Comparison of ENCODE assay signal across 17 cellular contexts in the genomic region with DNA sequence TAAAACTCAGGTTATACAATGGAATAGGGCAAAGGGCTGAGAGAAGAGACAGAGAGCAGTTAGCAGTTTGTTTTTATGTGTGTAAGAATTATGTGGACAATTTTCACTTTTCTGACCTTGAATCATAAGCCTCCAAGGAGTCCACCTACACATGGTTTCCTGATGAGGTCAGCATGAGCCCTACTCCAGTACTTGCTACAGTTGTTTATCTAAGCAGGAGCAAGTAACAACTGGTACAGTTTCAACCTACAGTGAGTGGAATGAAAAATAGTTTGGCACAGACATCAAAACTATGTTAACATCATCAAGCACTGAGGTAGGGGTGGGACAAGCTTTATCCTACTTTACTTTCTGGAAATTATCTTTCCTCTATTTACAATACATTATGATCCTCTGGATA.
DNase-seq lines count a peak whose midpoint lies in the region; ATAC-seq, FAIRE-seq and TF ChIP-seq lines count a peak whose summit lies in the region.
"Had no signal": no experiment of that assay in that cellular context is flagged by ENCODE, and none has a peak within 500 bp of the region (broad histone marks: within the 10 kb centered on the region; RNA-seq: fewer than 3 reads in every experiment).

No MANE protein-coding gene starts in this region.

- TF ChIP-seq EP300 in HepG2 (IDR thresholded peaks at IDR 0.05; ENCODE audit: low read depth in 2 of 2, low read length in 2 of 2) (no peak), HepG2 (CRISPR knock-in tag; IDR thresholded peaks at IDR 0.05; ENCODE audit: borderline replicate concordance) (no peak)

- no peaks in the 10 kb centered on the region for H4K20me1 ChIP-seq in PC-3 (ENCODE audit: low read length)
- H4K20me1 ChIP-seq in osteoblast (ENCODE audit: insufficient read depth, low read length), result no peaks in the 10 kb centered on the region
- no peaks in the 10 kb centered on the region for H4K20me1 ChIP-seq in HepG2 (ENCODE audit: insufficient read depth, low read length)

- H3K9ac ChIP-seq in PC-3 (ENCODE audit: low read length) (no peak overlapping the region), HepG2 (ENCODE audit: insufficient read depth, low read depth, low read length) (no peak overlapping the region)
- H3K9ac ChIP-seq: KMS-11 had no signal

- CTCF ChIA-PET in PC-3 (lab: Charles Lee) (no interaction called here), HepG2 (lab: Yijun Ruan, JAX; ENCODE audit: low intra/inter-chr PET ratio, low total read pairs) (no interaction called here)

- BruUV-seq in PC-3 (replicated peaks; lab: Mats Ljungman, UMichigan), result no TSS peak
- BruUV-seq in HepG2 (replicated peaks; lab: Mats Ljungman, UMichigan), result no TSS peak

- H3K4me3 ChIP-seq in PC-3 (ENCODE audit: low read length) (no peak overlapping the region), osteoblast (ENCODE audit: insufficient read depth, low read length) (no peak overlapping the region), HepG2 (replicated peaks in 1 of 3; ENCODE audit: insufficient read depth in 1 of 3, low read depth in 2 of 3, low read length in 3 of 3) (no peak overlapping the region), heart left ventricle (no peak overlapping the region)
- H3K4me3 ChIP-seq: colonic mucosa, Peyer's patch had no signal

- H3K79me2 ChIP-seq in PC-3 (ENCODE audit: low read length) (no peaks in the 10 kb centered on the region), osteoblast (ENCODE audit: insufficient read depth, low read length) (no peaks in the 10 kb centered on the region), HepG2 (ENCODE audit: insufficient read depth, low read length) (no peaks in the 10 kb centered on the region)

- FAIRE-seq in HepG2 (lab: Jason Lieb, UNC), result no peak

- ATAC-seq in PC-3 (peak; percentile 86), HepG2 (no peak), heart left ventricle (no peak)

- H3K27me3 ChIP-seq in PC-3 (ENCODE audit: low read length), result no peaks in the 10 kb centered on the region
- no peaks in the 10 kb centered on the region for H3K27me3 ChIP-seq in osteoblast (ENCODE audit: insufficient read depth, low read length)
- H3K27me3 ChIP-seq in HepG2 (ENCODE audit: control insufficient read depth in 1 of 2, insufficient read depth in 2 of 2, low read length in 2 of 2), result no peaks in the 10 kb centered on the region
- no peaks in the 10 kb centered on the region for H3K27me3 ChIP-seq in heart left ventricle
- H3K27me3 ChIP-seq: colonic mucosa, Peyer's patch had no signal

- H3K27ac ChIP-seq in PC-3 (ENCODE audit: low read length) (no peak overlapping the region), osteoblast (ENCODE audit: low read depth, low read length) (no peak overlapping the region), HepG2 (ENCODE audit: extremely low read length, insufficient read depth, low read length) (no peak overlapping the region), heart left ventricle (no peak overlapping the region)
- H3K27ac ChIP-seq: colonic mucosa, KMS-11, Peyer's patch had no signal

- in situ Hi-C loops in HepG2 (cut with HindIII; ENCODE audit: extremely low pct_ligation_motif_present, low pct_unique_long_range_greater_than_20kb), result no loop called here

- H3F3A ChIP-seq in PC-3 (ENCODE audit: low read length, unreplicated experiment), result no peaks in the 10 kb centered on the region

- no peak for TF ChIP-seq RAD21 in HepG2 (CRISPR knock-in tag; IDR thresholded peaks at IDR 0.05)

- H2AFZ ChIP-seq in PC-3 (ENCODE audit: low read length) (no peak overlapping the region), osteoblast (ENCODE audit: low read length) (no peak overlapping the region), HepG2 (ENCODE audit: low read length) (no peak overlapping the region)

- H3K4me2 ChIP-seq in PC-3 (ENCODE audit: low read length), result peak overlapping the region; percentile 20; the same call in 1 of the 2 replicates
- peak overlapping the region; percentile 15 for H3K4me2 ChIP-seq in osteoblast (ENCODE audit: insufficient read depth, low read length)
- no peak overlapping the region for H3K4me2 ChIP-seq in HepG2 (ENCODE audit: low read depth, low read length)
- H3K4me2 ChIP-seq: KMS-11 had no signal

- no peaks in the 10 kb centered on the region for H3K9me3 ChIP-seq in PC-3 (ENCODE audit: low read length)
- peaks cover 2% of the 10 kb centered on the region for H3K9me3 ChIP-seq in osteoblast (ENCODE audit: low read depth, low read length)
- peaks cover 56% of the 10 kb centered on the region for H3K9me3 ChIP-seq in HepG2 (ENCODE audit: low read length)
- peaks cover 0 to 15% (median 0%) of the 10 kb centered on the region in 12 donors for H3K9me3 ChIP-seq in heart left ventricle
- H3K9me3 ChIP-seq: colonic mucosa, Peyer's patch had no signal

- DNase-seq in GM03348 (ENCODE audit: low spot score) (peak; percentile 29), PC-3 (peak; percentile 83), fibroblast of gingiva (ENCODE audit: low read depth) (peak; percentile 4), osteoblast (ENCODE audit: insufficient read length, low spot score, missing footprints) (no peak), T1000 (lab: John Stamatoyannopoulos, UW) (no peak), HepG2 (ENCODE audit: low spot score) (no peak), heart left ventricle (no peak)
- DNase-seq in activated CD8-positive, alpha-beta memory T cell treated with anti-CD3 and anti-CD28 coated beads, Interleukin-2, amount 50 U/mL, for 4 hours, result no peak
- DNase-seq: activated gamma-delta T cell treated with Interleukin-2 at 50 U/mL for 16 hours; CD4-positive, alpha-beta memory T cell; colonic mucosa; foreskin melanocyte; islet precursor cell; NCI-H1930; nephron progenitor cell; Peyer's patch had no signal

- TF ChIP-seq CTCF in PC-3 (conservative IDR thresholded peaks at IDR 0.05; ENCODE audit: low read depth, low read length) (0 out of 2 replicates have a peak, but pooled peaks have one; percentile 9), osteoblast (IDR thresholded peaks at IDR 0.05; ENCODE audit: extremely low read depth, low read depth, low read length) (no peak), HepG2 (CRISPR knock-in tag; IDR thresholded peaks at IDR 0.05) (no peak), heart left ventricle (IDR thresholded peaks at IDR 0.05) (no peak)

- intact Hi-C loops in PC-3 (cut with micrococcal nuclease) (loop anchor here (5.0 kb wide), 1 partner anchor 57 kb away; no protein-coding TSS in a partner anchor), HepG2 (cut with micrococcal nuclease; ENCODE audit: unreplicated experiment) (no loop called here), heart left ventricle (cut with DNase I) (no loop called here)

- POLR2A ChIA-PET in PC-3 (lab: Charles Lee; ENCODE audit: unreplicated experiment), result no interaction called here
- POLR2A ChIA-PET in HepG2 (lab: Yijun Ruan, JAX), result no interaction called here

- TF ChIP-seq POLR2A in HepG2 (IDR thresholded peaks at IDR 0.05; ENCODE audit: insufficient read depth in 1 of 2, low read depth in 2 of 2, low read length in 2 of 2), result no peak
- TF ChIP-seq POLR2A in heart left ventricle (IDR thresholded peaks at IDR 0.05), result no peak

- no peaks in the 10 kb centered on the region for H3K9me2 ChIP-seq in PC-3 (replicated peaks; ENCODE audit: low read length)

- H3K4me1 ChIP-seq in PC-3 (ENCODE audit: insufficient read depth, low read length) (peaks cover 44% of the 10 kb centered on the region), osteoblast (ENCODE audit: insufficient read depth, low read length) (peaks cover 12% of the 10 kb centered on the region), HepG2 (ENCODE audit: insufficient read depth, low read length) (no peaks in the 10 kb centered on the region), heart left ventricle (no peaks in the 10 kb centered on the region)
- H3K4me1 ChIP-seq: colonic mucosa, Peyer's patch had no signal

- H3K36me3 ChIP-seq in PC-3 (ENCODE audit: low read depth, low read length) (no peaks in the 10 kb centered on the region), osteoblast (ENCODE audit: insufficient read depth, low read length) (no peaks in the 10 kb centered on the region), HepG2 (replicated peaks in 1 of 2; ENCODE audit: control insufficient read depth in 1 of 2, insufficient read depth in 2 of 2, low read length in 2 of 2) (no peaks in the 10 kb centered on the region), heart left ventricle (no peaks in the 10 kb centered on the region)
- H3K36me3 ChIP-seq: colonic mucosa, Peyer's patch had no signal

TF ChIP-seq in HepG2, 621 proteins besides CTCF, POLR2A, EP300 and RAD21:
- TF ChIP-seq, protein P1, sequence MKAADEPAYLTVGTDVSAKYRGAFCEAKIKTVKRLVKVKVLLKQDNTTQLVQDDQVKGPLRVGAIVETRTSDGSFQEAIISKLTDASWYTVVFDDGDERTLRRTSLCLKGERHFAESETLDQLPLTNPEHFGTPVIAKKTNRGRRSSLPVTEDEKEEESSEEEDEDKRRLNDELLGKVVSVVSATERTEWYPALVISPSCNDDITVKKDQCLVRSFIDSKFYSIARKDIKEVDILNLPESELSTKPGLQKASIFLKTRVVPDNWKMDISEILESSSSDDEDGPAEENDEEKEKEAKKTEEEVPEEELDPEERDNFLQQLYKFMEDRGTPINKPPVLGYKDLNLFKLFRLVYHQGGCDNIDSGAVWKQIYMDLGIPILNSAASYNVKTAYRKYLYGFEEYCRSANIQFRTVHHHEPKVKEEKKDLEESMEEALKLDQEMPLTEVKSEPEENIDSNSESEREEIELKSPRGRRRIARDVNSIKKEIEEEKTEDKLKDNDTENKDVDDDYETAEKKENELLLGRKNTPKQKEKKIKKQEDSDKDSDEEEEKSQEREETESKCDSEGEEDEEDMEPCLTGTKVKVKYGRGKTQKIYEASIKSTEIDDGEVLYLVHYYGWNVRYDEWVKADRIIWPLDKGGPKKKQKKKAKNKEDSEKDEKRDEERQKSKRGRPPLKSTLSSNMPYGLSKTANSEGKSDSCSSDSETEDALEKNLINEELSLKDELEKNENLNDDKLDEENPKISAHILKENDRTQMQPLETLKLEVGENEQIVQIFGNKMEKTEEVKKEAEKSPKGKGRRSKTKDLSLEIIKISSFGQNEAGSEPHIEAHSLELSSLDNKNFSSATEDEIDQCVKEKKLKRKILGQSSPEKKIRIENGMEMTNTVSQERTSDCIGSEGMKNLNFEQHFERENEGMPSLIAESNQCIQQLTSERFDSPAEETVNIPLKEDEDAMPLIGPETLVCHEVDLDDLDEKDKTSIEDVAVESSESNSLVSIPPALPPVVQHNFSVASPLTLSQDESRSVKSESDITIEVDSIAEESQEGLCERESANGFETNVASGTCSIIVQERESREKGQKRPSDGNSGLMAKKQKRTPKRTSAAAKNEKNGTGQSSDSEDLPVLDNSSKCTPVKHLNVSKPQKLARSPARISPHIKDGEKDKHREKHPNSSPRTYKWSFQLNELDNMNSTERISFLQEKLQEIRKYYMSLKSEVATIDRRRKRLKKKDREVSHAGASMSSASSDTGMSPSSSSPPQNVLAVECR (CRISPR knock-in tag; IDR thresholded peaks at IDR 0.05; ENCODE audit: borderline replicate concordance), result no peak
- TF ChIP-seq NFKB2 (CRISPR knock-in tag; IDR thresholded peaks at IDR 0.05; ENCODE audit: borderline replicate concordance) (no peak), MBD4 (IDR thresholded peaks at IDR 0.05; ENCODE audit: borderline replicate concordance, low read length) (no peak)

Comparison
In these comparisons a context has a peak if more than half of its experiments do, and no peak if none do; other contexts are left out.
1. DNase-seq: peak in GM03348 (single experiment), PC-3 (single experiment) and fibroblast of gingiva (single experiment); none in osteoblast (single experiment), T1000 (single experiment), activated CD8-positive, alpha-beta memory T cell treated with anti-CD3 and anti-CD28 coated beads, Interleukin-2, amount 50 U/mL, for 4 hours (single experiment), HepG2 (single experiment) and heart left ventricle (0 of 5).